Comparison of ENCODE assay signal across 23 cellular contexts in the genomic region with DNA sequence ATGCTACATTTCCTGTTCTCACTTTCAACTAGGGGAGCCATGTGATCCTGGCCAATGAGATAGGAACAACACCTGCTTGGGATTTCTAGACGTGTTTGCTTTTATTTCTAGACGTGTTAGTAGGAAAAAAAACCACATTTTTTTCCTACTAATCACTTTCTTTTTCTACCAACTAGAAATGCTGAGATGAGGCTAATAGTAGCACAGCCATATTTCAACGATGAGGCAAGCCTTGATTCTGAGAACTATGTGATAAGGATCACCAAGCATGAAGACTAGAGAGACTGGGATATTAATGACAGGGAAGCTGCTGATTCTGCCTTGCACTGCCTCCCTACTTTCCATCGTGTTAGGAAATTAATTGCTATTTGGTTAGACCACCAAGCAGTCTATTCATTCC.
DNase-seq lines count a peak whose midpoint lies in the region; TF ChIP-seq lines count a peak whose summit lies in the region.
"Had no signal": no experiment of that assay in that cellular context is flagged by ENCODE, and none has a peak within 500 bp of the region (broad histone marks: within the 10 kb centered on the region; RNA-seq: fewer than 3 reads in every experiment).

No MANE protein-coding gene starts in this region.

- TF ChIP-seq CTCF in epithelial cell of proximal tubule (conservative IDR thresholded peaks at IDR 0.05; ENCODE audit: low read depth, low read length): no peak
- TF ChIP-seq CTCF in parathyroid adenoma (IDR thresholded peaks at IDR 0.05): no peak
- no peak for TF ChIP-seq CTCF in right atrium auricular region (IDR thresholded peaks at IDR 0.05)

- H3K36me3 ChIP-seq in parathyroid adenoma (ENCODE audit: control insufficient read depth, insufficient read depth, low read length) (no peaks in the 10 kb centered on the region), right atrium auricular region (no peaks in the 10 kb centered on the region)
- H3K36me3 ChIP-seq: esophagus squamous epithelium, lower lobe of right lung, neutrophil had no signal

- no peaks in the 10 kb centered on the region for H3K27me3 ChIP-seq in parathyroid adenoma (ENCODE audit: control insufficient read depth, insufficient read depth, low read length)
- no peaks in the 10 kb centered on the region for H3K27me3 ChIP-seq in right atrium auricular region
- H3K27me3 ChIP-seq: esophagus squamous epithelium, neutrophil had no signal

- H3K4me2 ChIP-seq in parathyroid adenoma (ENCODE audit: low read length): peak overlapping the region; percentile 49

- H3K4me3 ChIP-seq in epithelial cell of proximal tubule (ENCODE audit: low read depth, low read length) (no peak overlapping the region), parathyroid adenoma (ENCODE audit: low read depth, low read length) (no peak overlapping the region), right atrium auricular region (no peak overlapping the region)
- H3K4me3 ChIP-seq: esophagus squamous epithelium, lower lobe of right lung, SK-N-MC had no signal

- DNase-seq in DMS153 (lab: John Stamatoyannopoulos, UW): peak; percentile 6
- DNase-seq in DMS153 treated with DMSO at 0.1 percent for 48 hours (lab: John Stamatoyannopoulos, UW; ENCODE audit: unreplicated experiment): no peak
- DNase-seq in NCI-H2196 treated with DMSO at 0.1 percent for 48 hours (lab: John Stamatoyannopoulos, UW; ENCODE audit: unreplicated experiment): peak; percentile 72
- peak; percentile 73 for DNase-seq in epithelial cell of proximal tubule (ENCODE audit: low read depth)
- no peak for DNase-seq in Kasumi-1 (lab: John Stamatoyannopoulos, UW)
- DNase-seq in SKM-1 treated with dmso at 0.1 percent for 144 hours (lab: John Stamatoyannopoulos, UW; ENCODE audit: unreplicated experiment): no peak
- DNase-seq in right atrium auricular region (ENCODE audit: low spot score): no peak
- DNase-seq: activated naive CD4-positive, alpha-beta T cell treated with anti-CD3 and anti-CD28 coated beads for 36 hours; activated T-cell treated with anti-CD3 and anti-CD28 coated beads, Interleukin-2, amount 50 U/mL, for 4 hours; aorta; effector CD4-positive, alpha-beta T cell; esophagus squamous epithelium; Karpas-422; lower lobe of right lung; NCI-H1092; NCI-H2171 treated with DMSO at 0.1 percent for 48 hours; retina; stimulated activated CD8-positive, alpha-beta memory T cell treated with anti-CD3 and anti-CD28 coated beads, Interleukin-4, amount 100 ng/mL, for 48 hours; T1000 had no signal

- H3K9me3 ChIP-seq in parathyroid adenoma (ENCODE audit: control insufficient read depth, low read length) (no peaks in the 10 kb centered on the region), right atrium auricular region (no peaks in the 10 kb centered on the region)
- H3K9me3 ChIP-seq: esophagus squamous epithelium, lower lobe of right lung, neutrophil had no signal

- H3K9ac ChIP-seq in parathyroid adenoma: no peak overlapping the region

- H2AFZ ChIP-seq in parathyroid adenoma: peak overlapping the region; percentile 5

- H3K27ac ChIP-seq in parathyroid adenoma: no peak overlapping the region
- H3K27ac ChIP-seq in right atrium auricular region: no peak overlapping the region
- H3K27ac ChIP-seq: 22Rv1, esophagus squamous epithelium, lower lobe of right lung, neutrophil, SK-N-MC had no signal

- H3K4me1 ChIP-seq in parathyroid adenoma (no peaks in the 10 kb centered on the region), right atrium auricular region (no peaks in the 10 kb centered on the region)
- H3K4me1 ChIP-seq: esophagus squamous epithelium, lower lobe of right lung had no signal

- no peaks in the 10 kb centered on the region for H3K79me2 ChIP-seq in parathyroid adenoma

Comparison
In these comparisons a context has a peak if more than half of its experiments do, and no peak if none do; other contexts are left out.
1. DNase-seq: peak in DMS153 (single experiment), NCI-H2196 treated with DMSO at 0.1 percent for 48 hours (single experiment) and epithelial cell of proximal tubule (single experiment); none in DMS153 treated with DMSO at 0.1 percent for 48 hours (single experiment), Kasumi-1 (0 of 2), SKM-1 treated with dmso at 0.1 percent for 144 hours (single experiment) and right atrium auricular region (single experiment).